Comparison of ENCODE assay signal across 8 cellular contexts in the genomic region with DNA sequence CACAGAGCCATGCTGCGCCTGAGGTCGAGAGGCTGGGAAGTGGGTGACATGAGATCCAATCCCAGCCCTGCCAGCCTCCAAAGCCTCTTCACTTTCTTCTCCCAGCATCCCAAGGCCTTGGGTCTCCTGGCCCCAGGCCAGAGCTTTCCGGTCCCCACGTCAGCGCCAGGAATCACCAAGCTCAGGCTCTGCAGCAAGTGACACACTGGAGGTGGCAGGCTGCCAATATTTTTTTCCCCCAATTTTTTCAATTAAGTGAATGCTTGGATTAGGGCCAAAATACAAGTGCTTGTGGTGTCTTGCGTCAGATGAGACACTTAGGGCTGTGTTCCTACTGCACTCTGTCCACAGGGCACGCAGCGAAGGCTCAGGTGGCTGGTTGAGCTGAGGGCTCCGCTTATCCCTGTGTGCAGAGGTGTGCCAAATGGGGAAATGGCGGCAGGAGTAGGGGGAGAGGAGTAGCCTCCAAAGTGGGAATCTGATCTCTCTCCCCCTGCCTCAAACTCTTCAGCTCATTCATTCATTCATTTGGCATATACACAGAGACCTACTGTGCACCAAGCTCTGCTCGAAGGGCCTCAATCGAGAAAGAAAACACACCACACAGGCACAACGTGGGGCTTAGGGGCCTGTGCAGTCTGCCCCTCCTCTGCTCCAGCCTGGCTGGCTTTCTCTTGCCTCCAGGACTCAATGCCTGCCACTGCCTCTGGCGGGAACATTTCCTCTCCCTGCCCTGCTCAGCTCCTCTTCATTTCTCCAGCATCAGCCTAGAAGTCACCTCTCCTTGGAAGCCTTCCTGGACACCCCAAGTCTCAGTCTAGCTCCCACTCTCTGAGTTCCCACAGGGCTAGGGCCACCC. TPM values are rescaled to one million over a fixed set of nuclear protein-coding genes. Genes with fewer than 3 reads are reported as not detected.
DNase-seq lines count a peak whose midpoint lies in the region; ATAC-seq and TF ChIP-seq lines count a peak whose summit lies in the region.

No MANE protein-coding gene starts in this region.

- H3K27ac ChIP-seq in esophagus (ENCODE audit: low read depth in 2 of 2, low read length in 1 of 2) (peak overlapping the region; percentile 35 to 37), osteoblast (ENCODE audit: low read depth, low read length) (peak overlapping the region; percentile 40)

- WGBS in esophagus, 2 donors, result 48 to 57% methylated on average over 14 of the region's 14 CpGs

- ATAC-seq in HG03342 (IDR thresholded peaks at IDR 0.05; ENCODE audit: unreplicated experiment) (no peak), HG02763 (IDR thresholded peaks at IDR 0.05; ENCODE audit: unreplicated experiment) (no peak), HG03442 (IDR thresholded peaks at IDR 0.05; ENCODE audit: unreplicated experiment) (no peak)

- no peak for TF ChIP-seq CTCF in osteoblast (IDR thresholded peaks at IDR 0.05; ENCODE audit: extremely low read depth, low read depth, low read length)

- H3K79me2 ChIP-seq in osteoblast (ENCODE audit: insufficient read depth, low read length), result peaks cover 95% of the 10 kb centered on the region

- no peaks in the 10 kb centered on the region for H3K27me3 ChIP-seq in esophagus (ENCODE audit: control insufficient read depth in 1 of 2, insufficient read depth in 2 of 2, low read length in 2 of 2)
- H3K27me3 ChIP-seq in osteoblast (ENCODE audit: insufficient read depth, low read length), result no peaks in the 10 kb centered on the region

- H4K20me1 ChIP-seq in osteoblast (ENCODE audit: insufficient read depth, low read length), result peaks cover 86% of the 10 kb centered on the region

- DNase-seq in Daoy (ENCODE audit: low read depth) (peak; percentile 87), NCI-H748 treated with DMSO at 0.1 percent for 48 hours (lab: John Stamatoyannopoulos, UW) (peak; percentile 90), osteoblast (ENCODE audit: insufficient read length, low spot score, missing footprints) (peak; percentile 93), cerebellum (ENCODE audit: low spot score) (no peak)

- H3K4me2 ChIP-seq in osteoblast (ENCODE audit: insufficient read depth, low read length), result no peak overlapping the region

- H2AFZ ChIP-seq in osteoblast (ENCODE audit: low read length), result no peak overlapping the region

- H3K4me3 ChIP-seq in esophagus (ENCODE audit: low read depth in 1 of 2, low read length in 2 of 2) (no peak overlapping the region), osteoblast (ENCODE audit: insufficient read depth, low read length) (no peak overlapping the region)

- no peaks in the 10 kb centered on the region for H3K36me3 ChIP-seq in esophagus (ENCODE audit: control insufficient read depth in 2 of 2, insufficient read depth in 2 of 2, low read length in 1 of 2)
- peaks cover 18% of the 10 kb centered on the region for H3K36me3 ChIP-seq in osteoblast (ENCODE audit: insufficient read depth, low read length)

- H3K4me1 ChIP-seq in esophagus (ENCODE audit: control insufficient read depth in 2 of 2, insufficient read depth in 2 of 2, low read length in 1 of 2) (peaks cover 0 to 9% of the 10 kb centered on the region in 2 donors), osteoblast (ENCODE audit: insufficient read depth, low read length) (peaks cover 11% of the 10 kb centered on the region)

- H3K9me3 ChIP-seq in esophagus (ENCODE audit: control insufficient read depth in 2 of 2, insufficient read depth in 1 of 2, low read depth in 1 of 2, low read length in 1 of 2), result no peaks in the 10 kb centered on the region
- H3K9me3 ChIP-seq in osteoblast (ENCODE audit: low read depth, low read length), result no peaks in the 10 kb centered on the region

RNA-seq across cellular contexts. Expression of a gene that starts 16.7 kb away (rescaled TPM):
- total RNA-seq in Daoy (2014; rRNA removed; shearing (Covaris generic)), result 10.9 and 13.7 TPM in 2 replicates
- polyA plus RNA-seq in esophagus, result 1 to 10 TPM; 3.0 to 4.5 TPM
- total RNA-seq in osteoblast (58.3 and 59.2 TPM in 2 replicates), cerebellum (21.0 TPM)
